In the genomic region with DNA sequence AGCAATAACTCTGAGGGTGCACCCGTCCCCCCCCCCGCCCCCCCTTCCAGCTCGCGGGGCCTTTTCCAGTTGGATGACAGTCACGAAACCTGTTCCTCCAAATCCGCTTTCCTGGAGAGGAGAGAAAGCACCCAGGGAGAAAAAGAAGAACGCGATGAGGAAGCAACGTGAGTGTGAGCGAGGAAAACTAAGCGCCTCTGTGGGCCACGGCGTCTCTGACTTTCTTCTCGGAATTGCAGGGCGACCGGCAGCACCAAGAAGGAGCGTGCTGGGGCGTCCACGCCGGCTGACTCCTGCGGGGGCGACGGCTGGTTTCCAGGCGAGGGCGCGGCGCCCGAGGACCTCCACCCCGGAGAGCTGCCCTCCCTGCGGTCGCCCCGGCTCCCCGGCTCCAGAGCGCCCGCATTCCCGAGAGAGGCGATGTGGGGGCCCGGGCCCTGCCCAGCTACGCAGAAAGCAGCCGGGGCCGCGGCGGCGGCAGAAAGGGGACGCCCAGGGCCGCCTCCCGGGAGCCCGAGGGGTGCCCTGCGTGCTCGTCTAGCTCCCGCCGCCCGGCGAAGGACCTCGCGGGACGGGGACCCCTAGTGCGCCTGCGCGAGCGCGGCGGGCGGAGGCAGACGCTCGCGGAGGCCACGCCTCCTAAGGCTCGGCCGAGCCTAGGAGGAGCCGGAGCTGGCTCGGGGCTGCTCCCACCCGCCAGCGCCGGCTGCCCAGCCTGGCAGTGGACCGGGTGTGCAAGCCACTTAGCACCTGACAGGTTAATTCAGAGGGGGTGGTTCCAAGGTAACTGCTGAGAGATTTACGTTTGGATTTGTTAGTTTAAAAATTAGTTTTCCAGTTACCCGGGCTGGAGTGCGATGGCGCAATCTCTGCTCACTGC, we compare ENCODE assay signal across 8 cellular contexts. TPM values are rescaled to one million over a fixed set of nuclear protein-coding genes. Genes with fewer than 3 reads are reported as not detected.
A peak's percentile ranks its signal among the peaks of the same experiment; 100 is the strongest.
DNase-seq lines count a peak whose midpoint lies in the region; ATAC-seq and TF ChIP-seq lines count a peak whose summit lies in the region.

No MANE protein-coding gene starts in this region.

- H3K36me3 Mint-ChIP-seq in activated CD4-positive, alpha-beta T cell treated with anti-CD3 and anti-CD28 coated beads for 36 hours (ENCODE audit: low read depth), result peaks cover 2% of the 10 kb centered on the region

- ATAC-seq in HG03432 (IDR thresholded peaks at IDR 0.05; ENCODE audit: unreplicated experiment), result peak; percentile 92
- ATAC-seq in activated CD4-positive, alpha-beta T cell treated with anti-CD3 and anti-CD28 coated beads for 36 hours, result peak; percentile 83
- ATAC-seq in left colon, result peak; percentile 97

- DNase-seq in AG20443 (ENCODE audit: low spot score) (peak; percentile 100), GM19238 (ENCODE audit: insufficient read length, low spot score) (peak; percentile 96), NCI-H510A (lab: John Stamatoyannopoulos, UW) (peak; percentile 72), choroid plexus epithelial cell (ENCODE audit: low read depth) (peak; percentile 75), left colon (peak; percentile 67 to 84)
- DNase-seq in activated CD4-positive, alpha-beta T cell treated with anti-CD3 and anti-CD28 coated beads for 36 hours, result peak; percentile 91
- DNase-seq in stimulated activated CD4-positive, alpha-beta T cell treated with anti-CD3 and anti-CD28 coated beads, Interleukin-1b, Interleukin-23, amount 100 ng/mL, for 24 hours (ENCODE audit: low read depth in 4 of 4, low spot score in 1 of 4), result peak; percentile 50 to 82 (median 66)

- peaks cover 31% of the 10 kb centered on the region for H3K27me3 Mint-ChIP-seq in activated CD4-positive, alpha-beta T cell treated with anti-CD3 and anti-CD28 coated beads for 36 hours

- no peak for TF ChIP-seq CTCF in choroid plexus epithelial cell (conservative IDR thresholded peaks at IDR 0.05; ENCODE audit: low read depth, low read length)

- POLR2A ChIA-PET in activated CD4-positive, alpha-beta T cell treated with anti-CD3 and anti-CD28 coated beads for 36 hours (lab: Charles Lee), result interaction anchor here (1.0 to 1.5 kb wide), 4 partner anchors 44 to 312 kb away, joined by 3 to 7 read pairs (median 4); a partner anchor contains a TSS

- no peaks in the 10 kb centered on the region for H3K9me3 Mint-ChIP-seq in activated CD4-positive, alpha-beta T cell treated with anti-CD3 and anti-CD28 coated beads for 36 hours (ENCODE audit: low read depth)

- peak overlapping the region; percentile 82 for H3K4me3 Mint-ChIP-seq in activated CD4-positive, alpha-beta T cell treated with anti-CD3 and anti-CD28 coated beads for 36 hours

- peaks cover 23% of the 10 kb centered on the region for H3K4me1 Mint-ChIP-seq in activated CD4-positive, alpha-beta T cell treated with anti-CD3 and anti-CD28 coated beads for 36 hours

- H3K27ac Mint-ChIP-seq in activated CD4-positive, alpha-beta T cell treated with anti-CD3 and anti-CD28 coated beads for 36 hours, result no peak overlapping the region

- intact Hi-C loops in activated CD4-positive, alpha-beta T cell treated with anti-CD3 and anti-CD28 coated beads for 36 hours (cut with DNase I, micrococcal nuclease), result loop anchor here (1.0 to 10.0 kb wide), 11 partner anchors 20 to 572 kb away; a partner anchor contains a TSS
- intact Hi-C loops in left colon (cut with DNase I, micrococcal nuclease), result loop anchor here in 1 of 2 donors (10.0 kb wide), 1 partner anchor 212 kb away; a partner anchor contains a TSS

- CTCF ChIA-PET in activated CD4-positive, alpha-beta T cell treated with anti-CD3 and anti-CD28 coated beads for 36 hours (lab: Charles Lee), result interaction anchor here (0.6 to 1.9 kb wide), 10 partner anchors 22 to 356 kb away, joined by 3 to 8 read pairs (median 4); a partner anchor contains a TSS

- H3K4me3 ChIP-seq in choroid plexus epithelial cell (ENCODE audit: low read depth, low read length), result peak overlapping the region; percentile 66

RNA-seq across cellular contexts. Expression of a gene that starts 15.3 kb away (rescaled TPM):
- not detected for total RNA-seq in activated CD4-positive, alpha-beta T cell treated with anti-CD3 and anti-CD28 coated beads for 36 hours
- 1 to 10 TPM in 1 of 2 donors, under 1 TPM in 1; 0.15 to 3.1 TPM for total RNA-seq in left colon

RNA-seq across cellular contexts. Expression of a gene that starts 20.9 kb away (rescaled TPM):
- total RNA-seq in activated CD4-positive, alpha-beta T cell treated with anti-CD3 and anti-CD28 coated beads for 36 hours, result 100 to 1,000 TPM; 128 to 130 TPM
- 1 to 10 TPM; 6.6 to 7.8 TPM for total RNA-seq in left colon

RNA-seq across cellular contexts. Expression of a gene that starts 43.8 kb away (rescaled TPM):
- total RNA-seq in activated CD4-positive, alpha-beta T cell treated with anti-CD3 and anti-CD28 coated beads for 36 hours, result 100 to 1,000 TPM; 291 to 390 TPM
- total RNA-seq in left colon, result 100 to 1,000 TPM; 214 to 343 TPM

Comparison
In these comparisons a context has a peak if more than half of its experiments do, and no peak if none do; other contexts are left out.
1. Peak in every context shown above with its lines: DNase-seq, ATAC-seq and H3K4me3 ChIP-seq.
2. RNA of a gene that starts 20.9 kb away (total RNA-seq): 128 to 130 TPM in activated CD4-positive, alpha-beta T cell treated with anti-CD3 and anti-CD28 coated beads for 36 hours; 6.6 to 7.8 TPM in left colon; every median in the first group is over 10 times any median in the second.